Comparison of ENCODE assay signal across 10 cellular contexts in the genomic region with DNA sequence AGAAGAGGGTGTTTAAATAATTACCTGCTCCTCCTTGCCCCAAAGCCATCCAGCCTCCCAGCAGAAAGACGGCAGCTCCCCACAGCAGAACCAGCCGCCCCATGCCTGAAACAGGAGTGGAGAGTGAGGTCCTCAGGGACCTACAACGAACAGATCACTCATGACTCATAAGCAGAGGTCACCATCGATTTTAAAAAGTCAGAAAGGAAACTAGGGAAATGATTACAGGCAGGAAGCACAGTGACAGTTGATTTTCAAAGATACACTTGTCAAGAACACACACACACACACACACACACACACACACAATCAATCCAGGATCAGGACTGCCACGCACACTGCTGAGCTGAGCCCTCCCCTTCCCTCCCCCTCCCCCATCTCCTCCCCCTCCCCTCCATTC.
DNase-seq lines count a peak whose midpoint lies in the region; ATAC-seq and TF ChIP-seq lines count a peak whose summit lies in the region.
"Had no signal": no experiment of that assay in that cellular context is flagged by ENCODE, and none has a peak within 500 bp of the region (broad histone marks: within the 10 kb centered on the region; RNA-seq: fewer than 3 reads in every experiment).

A gene with protein sequence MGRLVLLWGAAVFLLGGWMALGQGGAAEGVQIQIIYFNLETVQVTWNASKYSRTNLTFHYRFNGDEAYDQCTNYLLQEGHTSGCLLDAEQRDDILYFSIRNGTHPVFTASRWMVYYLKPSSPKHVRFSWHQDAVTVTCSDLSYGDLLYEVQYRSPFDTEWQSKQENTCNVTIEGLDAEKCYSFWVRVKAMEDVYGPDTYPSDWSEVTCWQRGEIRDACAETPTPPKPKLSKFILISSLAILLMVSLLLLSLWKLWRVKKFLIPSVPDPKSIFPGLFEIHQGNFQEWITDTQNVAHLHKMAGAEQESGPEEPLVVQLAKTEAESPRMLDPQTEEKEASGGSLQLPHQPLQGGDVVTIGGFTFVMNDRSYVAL (minus strand): TSS at position 118 of the 400 bp plus-strand sequence. CDS start 15 bp downstream, at position 103.

- H3K9me3 Mint-ChIP-seq in effector memory CD8-positive, alpha-beta T cell = peaks cover 0 to 4% of the 10 kb centered on the region in 2 donors

- H3K36me3 Mint-ChIP-seq in effector memory CD8-positive, alpha-beta T cell (ENCODE audit: insufficient read depth) = no peaks in the 10 kb centered on the region

- no peaks in the 10 kb centered on the region for H3K27me3 Mint-ChIP-seq in effector memory CD8-positive, alpha-beta T cell

- ATAC-seq in GM21723 (IDR thresholded peaks at IDR 0.05; ENCODE audit: unreplicated experiment) (peak; percentile 55), HG02970 (IDR thresholded peaks at IDR 0.05; ENCODE audit: low FRiP score, unreplicated experiment) (no peak)
- peak; percentile 18 for ATAC-seq in effector memory CD8-positive, alpha-beta T cell (replicated peaks)

- H3K27ac Mint-ChIP-seq in effector memory CD8-positive, alpha-beta T cell = peak within 1 kb of the TSS in 1 of 2 donors; percentile 55

- no peak within 1 kb of the TSS for H3K4me3 ChIP-seq in NB4 (ENCODE audit: low read depth, low read length)
- H3K4me3 ChIP-seq: cardiac muscle cell, right lobe of liver had no signal

- H3K4me1 Mint-ChIP-seq in effector memory CD8-positive, alpha-beta T cell (ENCODE audit: low read depth in 2 of 2) = peaks cover 11 to 20% of the 10 kb centered on the region in 2 donors

- H3K27ac ChIP-seq in substantia nigra (ENCODE audit: low read depth, low read length, poor library complexity, severe bottlenecking) = no peak within 1 kb of the TSS
- H3K27ac ChIP-seq: cardiac muscle cell, right lobe of liver had no signal

- no peak for TF ChIP-seq POLR2A in NB4 (IDR thresholded peaks at IDR 0.05; ENCODE audit: extremely low read depth, insufficient read length)

- DNase-seq in EH (ENCODE audit: low read depth) (peak; percentile 30), NB4 (ENCODE audit: low read depth) (peak; percentile 89), substantia nigra (lab: John Stamatoyannopoulos, UW) (no peak), DMS53 treated with DMSO at 0.1 percent for 48 hours (lab: John Stamatoyannopoulos, UW; ENCODE audit: unreplicated experiment) (no peak), NCI-H345 (lab: John Stamatoyannopoulos, UW) (no peak)
- no peak for DNase-seq in effector memory CD8-positive, alpha-beta T cell
- DNase-seq: right lobe of liver had no signal

- TF ChIP-seq CTCF in NB4 (IDR thresholded peaks at IDR 0.05; ENCODE audit: low read depth, low read length) = no peak

- H3K4me3 Mint-ChIP-seq in effector memory CD8-positive, alpha-beta T cell = peak within 1 kb of the TSS in 1 of 2 donors; percentile 32

Comparison
In these comparisons a context has a peak if more than half of its experiments do, and no peak if none do; other contexts are left out.
1. DNase-seq: peak in EH (single experiment) and NB4 (single experiment); none in effector memory CD8-positive, alpha-beta T cell (0 of 3), substantia nigra (0 of 49), DMS53 treated with DMSO at 0.1 percent for 48 hours (single experiment) and NCI-H345 (single experiment).